Comparison of ENCODE assay signal across 9 cellular contexts in genomic region chr20:50691585-50692552, GRCh38. TPM values are rescaled to one million over a fixed set of nuclear protein-coding genes. Genes with fewer than 3 reads are reported as not detected.
DNase-seq lines count a peak whose midpoint lies in the region; ATAC-seq, FAIRE-seq and TF ChIP-seq lines count a peak whose summit lies in the region.
"Had no signal": no experiment of that assay in that cellular context is flagged by ENCODE, and none has a peak within 500 bp of the region (broad histone marks: within the 10 kb centered on the region; RNA-seq: fewer than 3 reads in every experiment).

No MANE protein-coding gene starts in this region.

- H3K4me1 ChIP-seq in CD8-positive, alpha-beta memory T cell (ENCODE audit: insufficient read depth, low read length), result no peaks in the 10 kb centered on the region

- no peak for TF ChIP-seq POLR2A in GM12891 (IDR thresholded peaks at IDR 0.05; ENCODE audit: low read depth, low read length)

- peaks cover 0 to 20% (median 8%) of the 10 kb centered on the region in 3 donors for H3K4me1 Mint-ChIP-seq in CD8-positive, alpha-beta memory T cell
- peaks cover 6% of the 10 kb centered on the region for H3K4me1 Mint-ChIP-seq in activated naive CD8-positive, alpha-beta T cell treated with anti-CD3 and anti-CD28 coated beads, Interleukin-2, amount 50 U/mL, for 24 hours

- no peaks in the 10 kb centered on the region for H3K36me3 ChIP-seq in CD8-positive, alpha-beta memory T cell (ENCODE audit: insufficient read depth, low read length)

- no peaks in the 10 kb centered on the region for H3K36me3 Mint-ChIP-seq in CD8-positive, alpha-beta memory T cell
- H3K36me3 Mint-ChIP-seq in activated naive CD8-positive, alpha-beta T cell treated with anti-CD3 and anti-CD28 coated beads, Interleukin-2, amount 50 U/mL, for 24 hours (ENCODE audit: low read depth), result no peaks in the 10 kb centered on the region

- H3K27ac Mint-ChIP-seq in CD8-positive, alpha-beta memory T cell, result peak overlapping the region in 1 of 8 donors; percentile 83
- H3K27ac Mint-ChIP-seq in activated naive CD8-positive, alpha-beta T cell treated with anti-CD3 and anti-CD28 coated beads, Interleukin-2, amount 50 U/mL, for 24 hours, result no peak overlapping the region

- no peaks in the 10 kb centered on the region for H3K9me3 Mint-ChIP-seq in CD8-positive, alpha-beta memory T cell
- H3K9me3 Mint-ChIP-seq in activated naive CD8-positive, alpha-beta T cell treated with anti-CD3 and anti-CD28 coated beads, Interleukin-2, amount 50 U/mL, for 24 hours, result no peaks in the 10 kb centered on the region

- POLR2A ChIA-PET in CD8-positive, alpha-beta memory T cell (lab: Charles Lee), result no interaction called here

- no peaks in the 10 kb centered on the region for H3K9me3 ChIP-seq in CD8-positive, alpha-beta memory T cell (ENCODE audit: low read length)

- CTCF ChIA-PET in CD8-positive, alpha-beta memory T cell (lab: Charles Lee), result no interaction called here

- intact Hi-C loops in left ventricle myocardium superior (cut with micrococcal nuclease), result no loop called here

- peaks cover 9% of the 10 kb centered on the region for H3K27me3 ChIP-seq in CD8-positive, alpha-beta memory T cell (ENCODE audit: insufficient read depth, low read length, poor library complexity, severe bottlenecking)

- ATAC-seq in activated naive CD8-positive, alpha-beta T cell treated with anti-CD3 and anti-CD28 coated beads, Interleukin-2, amount 50 U/mL, for 24 hours, result peak; percentile 28
- ATAC-seq in left ventricle myocardium superior (peak; percentile 44), GM18870 (IDR thresholded peaks at IDR 0.05; ENCODE audit: unreplicated experiment) (no peak)

- H3K27ac ChIP-seq in CD8-positive, alpha-beta memory T cell (ENCODE audit: low read depth, low read length), result peak overlapping the region; percentile 65

- H3K4me3 Mint-ChIP-seq in CD8-positive, alpha-beta memory T cell, result peak overlapping the region in 2 of 7 donors; percentile 8 to 48
- peak overlapping the region; percentile 16 for H3K4me3 Mint-ChIP-seq in activated naive CD8-positive, alpha-beta T cell treated with anti-CD3 and anti-CD28 coated beads, Interleukin-2, amount 50 U/mL, for 24 hours

- no peak overlapping the region for H3K4me3 ChIP-seq in CD8-positive, alpha-beta memory T cell (ENCODE audit: low read length)

- DNase-seq in CD8-positive, alpha-beta memory T cell, result no peak
- no peak for DNase-seq in activated naive CD8-positive, alpha-beta T cell treated with anti-CD3 and anti-CD28 coated beads, Interleukin-2, amount 50 U/mL, for 24 hours
- DNase-seq in left ventricle myocardium superior (no peak), pons (ENCODE audit: low spot score) (peak; percentile 68), activated gamma-delta T cell (lab: John Stamatoyannopoulos, UW) (no peak), GM19239 (ENCODE audit: insufficient read length, low spot score) (no peak), GM12891 (ENCODE audit: insufficient read length, low spot score) (no peak)
- DNase-seq: T-helper 9 cell had no signal

- H3K27me3 Mint-ChIP-seq in CD8-positive, alpha-beta memory T cell, result peaks cover 35 to 55% of the 10 kb centered on the region in 2 donors
- H3K27me3 Mint-ChIP-seq in activated naive CD8-positive, alpha-beta T cell treated with anti-CD3 and anti-CD28 coated beads, Interleukin-2, amount 50 U/mL, for 24 hours, result peaks cover 40% of the 10 kb centered on the region

- FAIRE-seq in GM19239 (lab: Jason Lieb, UNC) (no peak), GM12891 (lab: Jason Lieb, UNC) (no peak)

TF ChIP-seq in GM12891, 5 proteins besides CTCF, POLR2A, EP300 and RAD21:
- TF ChIP-seq POLR2AphosphoS5 (IDR thresholded peaks at IDR 0.05; ENCODE audit: low read depth, low read length), result no peak
- TF ChIP-seq TAF1 (IDR thresholded peaks at IDR 0.05; ENCODE audit: low read depth, low read length), result no peak
- TF ChIP-seq POU2F2 (IDR thresholded peaks at IDR 0.05; ENCODE audit: low read depth, low read length), result no peak
- TF ChIP-seq SPI1 (IDR thresholded peaks at IDR 0.05; ENCODE audit: low read depth, low read length), result no peak
- no peak for TF ChIP-seq PAX5 (IDR thresholded peaks at IDR 0.05; ENCODE audit: insufficient read depth, low read length, severe bottlenecking)

RNA-seq across cellular contexts. Expression of gene RIPOR3, which starts 0.5 kb away (rescaled TPM):
- not detected for total RNA-seq in CD8-positive, alpha-beta memory T cell
- polyA plus RNA-seq in CD8-positive, alpha-beta memory T cell, result 1.8 TPM
- total RNA-seq in left ventricle myocardium superior, result 8.0 TPM
- polyA plus RNA-seq in GM12891 (2012; ENCODE audit: low read depth, missing spikeins), result 0.14 TPM

RNA-seq across cellular contexts. Expression of gene PARD6B, which starts 39.5 kb away (rescaled TPM):
- total RNA-seq in CD8-positive, alpha-beta memory T cell, result 1 to 10 TPM; 5.5 to 5.6 TPM
- polyA plus RNA-seq in CD8-positive, alpha-beta memory T cell, result 0.72 TPM
- 7.1 TPM for total RNA-seq in left ventricle myocardium superior
- polyA plus RNA-seq in GM12891 (2012; ENCODE audit: low read depth, missing spikeins), result 0.27 TPM
